In genomic region chr19:7883105-7883504, GRCh38 we compare ENCODE assay signal across 15 cellular contexts. TPM values are rescaled to one million over a fixed set of nuclear protein-coding genes. Genes with fewer than 3 reads are reported as not detected.
A peak's percentile ranks its signal among the peaks of the same experiment; 100 is the strongest.
DNase-seq lines count a peak whose midpoint lies in the region; ATAC-seq, FAIRE-seq and TF ChIP-seq lines count a peak whose summit lies in the region.
"Had no signal": no experiment of that assay in that cellular context is flagged by ENCODE, and none has a peak within 500 bp of the region (broad histone marks: within the 10 kb centered on the region; RNA-seq: fewer than 3 reads in every experiment).

No MANE protein-coding gene starts in this region.

- WGBS in HepG2 (ENCODE audit: low lambda C conversion rate): 40% methylated on average over 4 of the region's 4 CpGs
- 100% methylated on average over 2 of the region's 4 CpGs for WGBS in right lobe of liver (ENCODE audit: insufficient coverage, low coverage, low lambda C conversion rate, missing lambda C conversion rate)

- TF ChIP-seq POLR2A in HepG2 (IDR thresholded peaks at IDR 0.05; ENCODE audit: insufficient read depth in 1 of 2, low read depth in 2 of 2, low read length in 2 of 2) (no peak), right lobe of liver (IDR thresholded peaks at IDR 0.05) (no peak)

- no peak for ATAC-seq in HepG2
- no peak for ATAC-seq in right lobe of liver
- ATAC-seq in foreskin keratinocyte: no peak

- H3K79me2 ChIP-seq in HepG2 (ENCODE audit: insufficient read depth, low read length): no peaks in the 10 kb centered on the region

- TF ChIP-seq EP300 in HepG2 (IDR thresholded peaks at IDR 0.05; ENCODE audit: low read depth in 2 of 2, low read length in 2 of 2) (no peak), HepG2 (CRISPR knock-in tag; IDR thresholded peaks at IDR 0.05; ENCODE audit: borderline replicate concordance) (no peak)

- BruUV-seq in HepG2 (replicated peaks; lab: Mats Ljungman, UMichigan): no TSS peak

- H3K4me2 ChIP-seq in HepG2 (ENCODE audit: low read depth, low read length): no peak overlapping the region

- H3K9me3 ChIP-seq in HepG2 (ENCODE audit: low read length) (no peaks in the 10 kb centered on the region), right lobe of liver (no peaks in the 10 kb centered on the region), HEK293 (ENCODE audit: control insufficient read depth, insufficient read depth, low read depth, low read length) (no peaks in the 10 kb centered on the region)

- intact Hi-C loops in HepG2 (cut with micrococcal nuclease; ENCODE audit: unreplicated experiment) (no loop called here), right lobe of liver (cut with DNase I) (no loop called here)

- CTCF ChIA-PET in HepG2 (lab: Yijun Ruan, JAX; ENCODE audit: low intra/inter-chr PET ratio, low total read pairs) (no interaction called here), HEK293 (lab: Yijun Ruan, JAX) (interaction anchor here (0.5 to 1.1 kb wide), 5 partner anchors 10 to 379 kb away, joined by 3 to 4 read pairs (median 3); no protein-coding TSS in a partner anchor)

- DNase-seq in HepG2 (ENCODE audit: low spot score) (no peak), right lobe of liver (no peak), RPMI8226 (peak; percentile 1), foreskin keratinocyte (no peak), NCI-H2171 (lab: John Stamatoyannopoulos, UW) (no peak), G401 (ENCODE audit: low spot score) (no peak)
- DNase-seq: CD8-positive, alpha-beta memory T cell; DMS79 had no signal

- in situ Hi-C loops in HepG2 (cut with HindIII; ENCODE audit: extremely low pct_ligation_motif_present, low pct_unique_long_range_greater_than_20kb): no loop called here
- in situ Hi-C loops in G401 (cut with HindIII; ENCODE audit: low sequenced_read_pairs): no loop called here

- no peaks in the 10 kb centered on the region for H3K36me3 ChIP-seq in HepG2 (replicated peaks in 1 of 2; ENCODE audit: control insufficient read depth in 1 of 2, insufficient read depth in 2 of 2, low read length in 2 of 2)
- no peaks in the 10 kb centered on the region for H3K36me3 ChIP-seq in right lobe of liver
- H3K36me3 ChIP-seq in HEK293 (ENCODE audit: control insufficient read depth in 2 of 2, insufficient read depth in 1 of 2, low read length in 2 of 2): no peaks in the 10 kb centered on the region

- H3K4me3 ChIP-seq in HepG2 (replicated peaks in 1 of 3; ENCODE audit: insufficient read depth in 1 of 3, low read depth in 2 of 3, low read length in 3 of 3) (no peak overlapping the region), right lobe of liver (no peak overlapping the region), HEK293 (ENCODE audit: low read depth, low read length) (no peak overlapping the region)
- H3K4me3 ChIP-seq: GM23248 had no signal

- H4K20me1 ChIP-seq in HepG2 (ENCODE audit: insufficient read depth, low read length): no peaks in the 10 kb centered on the region

- no peak overlapping the region for H2AFZ ChIP-seq in HepG2 (ENCODE audit: low read length)
- H2AFZ ChIP-seq: GM23248 had no signal

- no peak for FAIRE-seq in HepG2 (lab: Jason Lieb, UNC)
- FAIRE-seq: G401.6, GM12891, H54, HTR-8/SVneo had no signal

- no peak for TF ChIP-seq RAD21 in HepG2 (CRISPR knock-in tag; IDR thresholded peaks at IDR 0.05)

- no peak for TF ChIP-seq CTCF in HepG2 (CRISPR knock-in tag; IDR thresholded peaks at IDR 0.05)
- TF ChIP-seq CTCF in right lobe of liver (IDR thresholded peaks at IDR 0.05): no peak
- TF ChIP-seq CTCF in HEK293 (tag by site-specific recombination; IDR thresholded peaks at IDR 0.05): no peak
- TF ChIP-seq CTCF in foreskin keratinocyte (conservative IDR thresholded peaks at IDR 0.05): no peak

- no peak overlapping the region for H3K9ac ChIP-seq in HepG2 (ENCODE audit: insufficient read depth, low read depth, low read length)
- H3K9ac ChIP-seq: GM23248 had no signal

- no peak overlapping the region for H3K27ac ChIP-seq in HepG2 (ENCODE audit: extremely low read length, insufficient read depth, low read length)
- H3K27ac ChIP-seq in right lobe of liver: no peak overlapping the region
- H3K27ac ChIP-seq in HEK293 (ENCODE audit: extremely low read depth, low read depth, low read length): no peak overlapping the region
- no peak overlapping the region for H3K27ac ChIP-seq in foreskin keratinocyte
- H3K27ac ChIP-seq: GM23248 had no signal

- POLR2A ChIA-PET in HepG2 (lab: Yijun Ruan, JAX) (interaction anchor here (0.7 kb wide), 1 partner anchor 379 kb away, joined by 3 read pairs; no protein-coding TSS in a partner anchor), HEK293 (lab: Yijun Ruan, JAX) (interaction anchor here (0.7 to 1.0 kb wide), 3 partner anchors 11 to 18 kb away, joined by 3 to 9 read pairs (median 5); no protein-coding TSS in a partner anchor)

- H3K27me3 ChIP-seq in HepG2 (ENCODE audit: control insufficient read depth in 1 of 2, insufficient read depth in 2 of 2, low read length in 2 of 2) (no peaks in the 10 kb centered on the region; a peak in 1 of 5 replicates), right lobe of liver (no peaks in the 10 kb centered on the region), foreskin keratinocyte (no peaks in the 10 kb centered on the region)

- peaks cover 34% of the 10 kb centered on the region for H3K4me1 ChIP-seq in HepG2 (ENCODE audit: insufficient read depth, low read length)
- no peaks in the 10 kb centered on the region for H3K4me1 ChIP-seq in right lobe of liver
- H3K4me1 ChIP-seq in HEK293 (ENCODE audit: control insufficient read depth, insufficient read depth, low read length): no peaks in the 10 kb centered on the region
- no peaks in the 10 kb centered on the region for H3K4me1 ChIP-seq in foreskin keratinocyte

RNA-seq across cellular contexts. Expression of gene LRRC8E, which starts 5.2 kb away (rescaled TPM):
- total RNA-seq in HepG2 (2016; rRNA removed; fragmentation: Illumina TruSeq; extraction: Trizol) (4.0 and 8.0 TPM in 2 replicates), right lobe of liver (1 to 10 TPM; 1.5 to 9.6 (median 3.5) TPM), foreskin keratinocyte (8.2 and 10.6 TPM in 2 replicates)
- 0.97 and 1.0 TPM in 2 replicates for total RNA-seq in HepG2 (2016; cell fraction: cytosol; rRNA removed; fragmentation: Illumina TruSeq; extraction: Trizol; ENCODE audit: low read depth)
- total RNA-seq in HepG2 (2016; cell fraction: insoluble cytoplasmic fraction; rRNA removed; fragmentation: Illumina TruSeq; extraction: Trizol): 4.0 and 9.1 TPM in 2 replicates
- total RNA-seq in HepG2 (2016; cell fraction: membrane; rRNA removed; fragmentation: Illumina TruSeq; extraction: Trizol): 2.2 and 3.4 TPM in 2 replicates
- 7.5 and 8.2 TPM in 2 replicates for total RNA-seq in HepG2 (2016; cell fraction: nucleus; rRNA removed; fragmentation: Illumina TruSeq; extraction: Trizol)
- polyA plus RNA-seq in HepG2 (2011; rRNA removed) (10.3 and 14.6 TPM in 2 replicates), foreskin keratinocyte (4.6 and 5.7 TPM in 2 replicates)
- 6.6 and 7.8 TPM in 2 replicates for polyA plus RNA-seq in HepG2 (2011; cell fraction: cytosol; rRNA removed)
- polyA plus RNA-seq in HepG2 (2011; cell fraction: nucleus; rRNA removed): 7.6 and 8.4 TPM in 2 replicates
- polyA plus RNA-seq in HepG2 (2012): 10.1 and 12.0 TPM in 2 replicates
- 0.41 and 0.42 TPM in 2 replicates for polyA plus RNA-seq in HepG2 (2016; cell fraction: cytosol; fragmentation: Illumina TruSeq; extraction: Trizol; ENCODE audit: low read depth)
- 2.8 and 3.6 TPM in 2 replicates for polyA plus RNA-seq in HepG2 (2016; cell fraction: insoluble cytoplasmic fraction; fragmentation: Illumina TruSeq; extraction: Trizol; ENCODE audit: low read depth)
- polyA plus RNA-seq in HepG2 (2016; cell fraction: membrane; fragmentation: Illumina TruSeq; extraction: Trizol; ENCODE audit: low read depth): 0.65 and 1.00 TPM in 2 replicates
- 8.0 and 10.3 TPM in 2 replicates for polyA plus RNA-seq in HepG2 (2016; cell fraction: nucleus; fragmentation: Illumina TruSeq; extraction: Trizol; ENCODE audit: insufficient read depth, low read depth)
- polyA minus RNA-seq in HepG2 (2011; rRNA and poly(A)+ RNA removed; ENCODE audit: low replicate concordance): 13.5 and 26.2 TPM in 2 replicates
- 10.5 and 13.4 TPM in 2 replicates for polyA minus RNA-seq in HepG2 (2011; cell fraction: cytosol; rRNA and poly(A)+ RNA removed)
- 5.5 and 7.0 TPM in 2 replicates for polyA minus RNA-seq in HepG2 (2011; cell fraction: nucleus; rRNA and poly(A)+ RNA removed)
- 0.49 TPM in 1 of 2 replicates, not detected in the other for total RNA-seq in G401 (2014; rRNA removed; shearing (Covaris generic))
- total RNA-seq: CD8-positive, alpha-beta memory T cell had no signal
- polyA plus RNA-seq: CD8-positive, alpha-beta memory T cell had no signal

RNA-seq across cellular contexts. Expression of gene PRR36, which starts 8.9 kb away (rescaled TPM):
- total RNA-seq in HepG2 (2016; rRNA removed; fragmentation: Illumina TruSeq; extraction: Trizol) (0.07 TPM in 2 replicates), right lobe of liver (under 1 TPM in 4 of 6 experiments, not detected in 2; 0.07 to 0.37 (median 0.12) TPM), foreskin keratinocyte (0.03 TPM in 1 of 2 replicates, not detected in the other)
- total RNA-seq in HepG2 (2016; cell fraction: cytosol; rRNA removed; fragmentation: Illumina TruSeq; extraction: Trizol; ENCODE audit: low read depth): 0.30 TPM in 1 of 2 replicates, not detected in the other
- total RNA-seq in HepG2 (2016; cell fraction: insoluble cytoplasmic fraction; rRNA removed; fragmentation: Illumina TruSeq; extraction: Trizol): 0.09 and 0.30 TPM in 2 replicates
- total RNA-seq in HepG2 (2016; cell fraction: membrane; rRNA removed; fragmentation: Illumina TruSeq; extraction: Trizol): 0.15 and 0.17 TPM in 2 replicates
- total RNA-seq in HepG2 (2016; cell fraction: nucleus; rRNA removed; fragmentation: Illumina TruSeq; extraction: Trizol): 0.09 and 0.22 TPM in 2 replicates
- polyA plus RNA-seq in HepG2 (2011; rRNA removed) (0.17 TPM in 2 replicates), foreskin keratinocyte (0.02 and 0.03 TPM in 2 replicates)
- polyA plus RNA-seq in HepG2 (2011; cell fraction: cytosol; rRNA removed): 0.05 and 0.13 TPM in 2 replicates
- 0.73 and 1.3 TPM in 2 replicates for polyA plus RNA-seq in HepG2 (2011; cell fraction: nucleus; rRNA removed)
- polyA plus RNA-seq in HepG2 (2012): 1.5 and 1.8 TPM in 2 replicates
- polyA plus RNA-seq in HepG2 (2016; cell fraction: cytosol; fragmentation: Illumina TruSeq; extraction: Trizol; ENCODE audit: low read depth): 0.23 and 0.25 TPM in 2 replicates
- 0.54 and 0.83 TPM in 2 replicates for polyA plus RNA-seq in HepG2 (2016; cell fraction: insoluble cytoplasmic fraction; fragmentation: Illumina TruSeq; extraction: Trizol; ENCODE audit: low read depth)
- polyA plus RNA-seq in HepG2 (2016; cell fraction: membrane; fragmentation: Illumina TruSeq; extraction: Trizol; ENCODE audit: low read depth): 0.34 and 0.41 TPM in 2 replicates
- polyA plus RNA-seq in HepG2 (2016; cell fraction: nucleus; fragmentation: Illumina TruSeq; extraction: Trizol; ENCODE audit: insufficient read depth, low read depth): 1.3 and 1.5 TPM in 2 replicates
- polyA minus RNA-seq in HepG2 (2011; rRNA and poly(A)+ RNA removed; ENCODE audit: low replicate concordance): 0.34 TPM in 1 of 2 replicates, not detected in the other
- 0.97 and 1.1 TPM in 2 replicates for polyA minus RNA-seq in HepG2 (2011; cell fraction: cytosol; rRNA and poly(A)+ RNA removed)
- 0.25 and 0.26 TPM in 2 replicates for polyA minus RNA-seq in HepG2 (2011; cell fraction: nucleus; rRNA and poly(A)+ RNA removed)
- total RNA-seq in G401 (2014; rRNA removed; shearing (Covaris generic)): 0.03 and 0.49 TPM in 2 replicates
- total RNA-seq: CD8-positive, alpha-beta memory T cell; GM23248 had no signal
- polyA plus RNA-seq: BJ; CD8-positive, alpha-beta memory T cell; GM23248 had no signal

RNA-seq across cellular contexts. Expression of gene MAP2K7, which starts 20.6 kb away (rescaled TPM):
- total RNA-seq in HepG2 (2016; rRNA removed; fragmentation: Illumina TruSeq; extraction: Trizol) (8.7 and 10.8 TPM in 2 replicates), right lobe of liver (10 to 100 TPM in 5 of 6 experiments, 1 to 10 TPM in 1; 9.7 to 22.1 (median 15.6) TPM), foreskin keratinocyte (12.7 and 13.5 TPM in 2 replicates)
- 3.9 and 4.1 TPM in 2 replicates for total RNA-seq in HepG2 (2016; cell fraction: cytosol; rRNA removed; fragmentation: Illumina TruSeq; extraction: Trizol; ENCODE audit: low read depth)
- total RNA-seq in HepG2 (2016; cell fraction: insoluble cytoplasmic fraction; rRNA removed; fragmentation: Illumina TruSeq; extraction: Trizol): 7.6 and 11.7 TPM in 2 replicates
- total RNA-seq in HepG2 (2016; cell fraction: membrane; rRNA removed; fragmentation: Illumina TruSeq; extraction: Trizol): 11.5 and 13.1 TPM in 2 replicates
- 8.3 and 8.5 TPM in 2 replicates for total RNA-seq in HepG2 (2016; cell fraction: nucleus; rRNA removed; fragmentation: Illumina TruSeq; extraction: Trizol)
- polyA plus RNA-seq in HepG2 (2011; rRNA removed) (9.0 and 14.8 TPM in 2 replicates), foreskin keratinocyte (15.6 and 18.3 TPM in 2 replicates)
- polyA plus RNA-seq in HepG2 (2011; cell fraction: cytosol; rRNA removed): 8.8 and 11.2 TPM in 2 replicates
- polyA plus RNA-seq in HepG2 (2011; cell fraction: nucleus; rRNA removed): 42.0 and 50.6 TPM in 2 replicates
- polyA plus RNA-seq in HepG2 (2012): 17.3 and 19.9 TPM in 2 replicates
- polyA plus RNA-seq in HepG2 (2016; cell fraction: cytosol; fragmentation: Illumina TruSeq; extraction: Trizol; ENCODE audit: low read depth): 3.9 and 4.4 TPM in 2 replicates
- polyA plus RNA-seq in HepG2 (2016; cell fraction: insoluble cytoplasmic fraction; fragmentation: Illumina TruSeq; extraction: Trizol; ENCODE audit: low read depth): 10.5 and 15.1 TPM in 2 replicates
- 8.5 and 10.6 TPM in 2 replicates for polyA plus RNA-seq in HepG2 (2016; cell fraction: membrane; fragmentation: Illumina TruSeq; extraction: Trizol; ENCODE audit: low read depth)
- 25.7 and 31.5 TPM in 2 replicates for polyA plus RNA-seq in HepG2 (2016; cell fraction: nucleus; fragmentation: Illumina TruSeq; extraction: Trizol; ENCODE audit: insufficient read depth, low read depth)
- polyA minus RNA-seq in HepG2 (2011; rRNA and poly(A)+ RNA removed; ENCODE audit: low replicate concordance): 17.6 and 23.5 TPM in 2 replicates
- polyA minus RNA-seq in HepG2 (2011; cell fraction: cytosol; rRNA and poly(A)+ RNA removed): 10.0 and 13.0 TPM in 2 replicates
- 11.2 and 11.7 TPM in 2 replicates for polyA minus RNA-seq in HepG2 (2011; cell fraction: nucleus; rRNA and poly(A)+ RNA removed)
- total RNA-seq in G401 (2014; rRNA removed; shearing (Covaris generic)): 14.2 and 16.2 TPM in 2 replicates

RNA-seq across cellular contexts. Expression of gene TGFBR3L, which starts 31.5 kb away (rescaled TPM):
- total RNA-seq in HepG2 (2016; rRNA removed; fragmentation: Illumina TruSeq; extraction: Trizol): 0.83 and 1.0 TPM in 2 replicates
- total RNA-seq in HepG2 (2016; cell fraction: cytosol; rRNA removed; fragmentation: Illumina TruSeq; extraction: Trizol; ENCODE audit: low read depth): 3.2 and 3.7 TPM in 2 replicates
- total RNA-seq in HepG2 (2016; cell fraction: insoluble cytoplasmic fraction; rRNA removed; fragmentation: Illumina TruSeq; extraction: Trizol): 0.56 and 1.1 TPM in 2 replicates
- total RNA-seq in HepG2 (2016; cell fraction: membrane; rRNA removed; fragmentation: Illumina TruSeq; extraction: Trizol): 1.6 and 2.1 TPM in 2 replicates
- total RNA-seq in HepG2 (2016; cell fraction: nucleus; rRNA removed; fragmentation: Illumina TruSeq; extraction: Trizol): 0.81 TPM in 1 of 2 replicates, not detected in the other
- polyA plus RNA-seq in HepG2 (2011; rRNA removed): 0.14 and 0.20 TPM in 2 replicates
- 0.25 and 0.55 TPM in 2 replicates for polyA plus RNA-seq in HepG2 (2011; cell fraction: cytosol; rRNA removed)
- 1.0 and 1.6 TPM in 2 replicates for polyA plus RNA-seq in HepG2 (2011; cell fraction: nucleus; rRNA removed)
- polyA plus RNA-seq in HepG2 (2012): 0.25 and 0.69 TPM in 2 replicates
- polyA plus RNA-seq in HepG2 (2016; cell fraction: cytosol; fragmentation: Illumina TruSeq; extraction: Trizol; ENCODE audit: low read depth): 7.2 and 8.1 TPM in 2 replicates
- polyA plus RNA-seq in HepG2 (2016; cell fraction: insoluble cytoplasmic fraction; fragmentation: Illumina TruSeq; extraction: Trizol; ENCODE audit: low read depth): 0.49 and 1.4 TPM in 2 replicates
- 4.1 and 4.2 TPM in 2 replicates for polyA plus RNA-seq in HepG2 (2016; cell fraction: membrane; fragmentation: Illumina TruSeq; extraction: Trizol; ENCODE audit: low read depth)
- 0.90 and 1.3 TPM in 2 replicates for polyA plus RNA-seq in HepG2 (2016; cell fraction: nucleus; fragmentation: Illumina TruSeq; extraction: Trizol; ENCODE audit: insufficient read depth, low read depth)
- 0.30 and 1.5 TPM in 2 replicates for polyA minus RNA-seq in HepG2 (2011; rRNA and poly(A)+ RNA removed; ENCODE audit: low replicate concordance)
- polyA minus RNA-seq in HepG2 (2011; cell fraction: cytosol; rRNA and poly(A)+ RNA removed): not detected in 2 replicates
- not detected in 2 replicates for polyA minus RNA-seq in HepG2 (2011; cell fraction: nucleus; rRNA and poly(A)+ RNA removed)
- total RNA-seq in right lobe of liver: 1 to 10 TPM in 3 of 6 experiments, under 1 TPM in 3; 0.42 to 2.9 (median 1.3) TPM
- total RNA-seq in foreskin keratinocyte: 2.1 and 2.5 TPM in 2 replicates
- 3.6 and 5.0 TPM in 2 replicates for polyA plus RNA-seq in foreskin keratinocyte
- total RNA-seq in G401 (2014; rRNA removed; shearing (Covaris generic)): not detected in 2 replicates

RNA-seq across cellular contexts. Expression of gene SNAPC2, which starts 37.0 kb away (rescaled TPM):
- 9.5 and 10.2 TPM in 2 replicates for total RNA-seq in HepG2 (2016; rRNA removed; fragmentation: Illumina TruSeq; extraction: Trizol)
- 3.3 and 4.0 TPM in 2 replicates for total RNA-seq in HepG2 (2016; cell fraction: cytosol; rRNA removed; fragmentation: Illumina TruSeq; extraction: Trizol; ENCODE audit: low read depth)
- 8.2 and 10.9 TPM in 2 replicates for total RNA-seq in HepG2 (2016; cell fraction: insoluble cytoplasmic fraction; rRNA removed; fragmentation: Illumina TruSeq; extraction: Trizol)
- total RNA-seq in HepG2 (2016; cell fraction: membrane; rRNA removed; fragmentation: Illumina TruSeq; extraction: Trizol): 6.9 and 7.4 TPM in 2 replicates
- 3.7 and 5.2 TPM in 2 replicates for total RNA-seq in HepG2 (2016; cell fraction: nucleus; rRNA removed; fragmentation: Illumina TruSeq; extraction: Trizol)
- polyA plus RNA-seq in HepG2 (2011; rRNA removed): 12.7 and 14.9 TPM in 2 replicates
- polyA plus RNA-seq in HepG2 (2011; cell fraction: cytosol; rRNA removed): 8.4 and 15.7 TPM in 2 replicates
- 12.8 and 13.8 TPM in 2 replicates for polyA plus RNA-seq in HepG2 (2011; cell fraction: nucleus; rRNA removed)
- polyA plus RNA-seq in HepG2 (2012): 11.7 and 16.4 TPM in 2 replicates
- 3.7 and 4.1 TPM in 2 replicates for polyA plus RNA-seq in HepG2 (2016; cell fraction: cytosol; fragmentation: Illumina TruSeq; extraction: Trizol; ENCODE audit: low read depth)
- 11.2 and 15.9 TPM in 2 replicates for polyA plus RNA-seq in HepG2 (2016; cell fraction: insoluble cytoplasmic fraction; fragmentation: Illumina TruSeq; extraction: Trizol; ENCODE audit: low read depth)
- 6.9 and 8.4 TPM in 2 replicates for polyA plus RNA-seq in HepG2 (2016; cell fraction: membrane; fragmentation: Illumina TruSeq; extraction: Trizol; ENCODE audit: low read depth)
- 13.1 and 13.7 TPM in 2 replicates for polyA plus RNA-seq in HepG2 (2016; cell fraction: nucleus; fragmentation: Illumina TruSeq; extraction: Trizol; ENCODE audit: insufficient read depth, low read depth)
- polyA minus RNA-seq in HepG2 (2011; rRNA and poly(A)+ RNA removed; ENCODE audit: low replicate concordance): 8.5 and 12.6 TPM in 2 replicates
- 7.2 and 7.8 TPM in 2 replicates for polyA minus RNA-seq in HepG2 (2011; cell fraction: cytosol; rRNA and poly(A)+ RNA removed)
- 1.7 and 4.4 TPM in 2 replicates for polyA minus RNA-seq in HepG2 (2011; cell fraction: nucleus; rRNA and poly(A)+ RNA removed)
- total RNA-seq in right lobe of liver: 1 to 10 TPM; 3.5 to 7.8 (median 5.2) TPM
- total RNA-seq in foreskin keratinocyte: 22.5 and 22.7 TPM in 2 replicates
- polyA plus RNA-seq in foreskin keratinocyte: 30.6 and 32.0 TPM in 2 replicates
- 35.1 and 37.8 TPM in 2 replicates for total RNA-seq in G401 (2014; rRNA removed; shearing (Covaris generic))
